ENCODE assay signal across 8 cellular contexts in the genomic region with DNA sequence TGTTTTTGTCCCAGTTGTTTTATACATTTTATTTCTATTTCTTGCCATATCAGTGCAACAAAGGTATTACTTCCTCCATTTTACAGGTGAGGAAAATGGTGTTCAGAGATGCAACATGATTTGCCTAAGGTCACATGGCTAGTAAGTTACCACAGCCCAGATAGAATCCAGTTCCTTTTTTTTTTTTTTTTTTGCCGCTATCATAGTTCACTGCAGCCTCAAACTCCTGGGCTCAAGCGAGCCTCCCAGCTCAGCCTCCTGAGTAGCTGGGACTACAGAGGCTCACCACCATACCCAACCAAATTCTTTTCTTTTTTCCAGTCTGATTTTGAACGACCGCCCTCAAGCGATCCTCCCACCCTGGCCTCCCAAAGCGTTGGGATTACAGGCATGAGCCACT. TPM values are rescaled to one million over a fixed set of nuclear protein-coding genes. Genes with fewer than 3 reads are reported as not detected.
DNase-seq lines count a peak whose midpoint lies in the region; ATAC-seq and TF ChIP-seq lines count a peak whose summit lies in the region.

No MANE protein-coding gene starts in this region.

- H3K9me3 Mint-ChIP-seq in Caco-2 (ENCODE audit: unreplicated experiment) (no peaks in the 10 kb centered on the region), activated B cell treated with CpG ODN at 0.5 μM for 24 hours (no peaks in the 10 kb centered on the region)

- H3K36me3 Mint-ChIP-seq in Caco-2 (ENCODE audit: insufficient read depth, unreplicated experiment), result no peaks in the 10 kb centered on the region
- H3K36me3 Mint-ChIP-seq in activated B cell treated with CpG ODN at 0.5 μM for 24 hours (ENCODE audit: low read depth), result peaks cover 30% of the 10 kb centered on the region

- peaks cover 10% of the 10 kb centered on the region for H3K4me1 ChIP-seq in Caco-2
- peaks cover 19% of the 10 kb centered on the region for H3K4me1 ChIP-seq in mucosa of descending colon (ENCODE audit: low read depth)

- H3K27me3 ChIP-seq in Caco-2 (replicated peaks; ENCODE audit: control insufficient read depth, insufficient read depth, low read length), result no peaks in the 10 kb centered on the region

- H3K27me3 Mint-ChIP-seq in Caco-2 (ENCODE audit: insufficient read depth, unreplicated experiment), result no peaks in the 10 kb centered on the region
- H3K27me3 Mint-ChIP-seq in activated B cell treated with CpG ODN at 0.5 μM for 24 hours, result no peaks in the 10 kb centered on the region

- peak overlapping the region; percentile 84 for H3K4me3 Mint-ChIP-seq in Caco-2 (ENCODE audit: unreplicated experiment)
- peak overlapping the region; percentile 91 for H3K4me3 Mint-ChIP-seq in activated B cell treated with CpG ODN at 0.5 μM for 24 hours

- no peak for DNase-seq in Caco-2
- DNase-seq in activated B cell treated with CpG ODN at 0.5 μM for 24 hours, result no peak
- DNase-seq in mucosa of descending colon, result no peak
- no peak for DNase-seq in activated gamma-delta T cell (lab: John Stamatoyannopoulos, UW)
- no peak for DNase-seq in NCI-H510A (lab: John Stamatoyannopoulos, UW)
- no peak for DNase-seq in activated CD4-positive, alpha-beta T cell treated with anti-CD3 and anti-CD28 coated beads, Interleukin-2, amount 50 U/mL, for 48 hours

- POLR2A ChIA-PET in Caco-2 (lab: Charles Lee), result interaction anchor here (0.6 to 1.6 kb wide), 6 partner anchors 12 to 191 kb away, joined by 3 to 17 read pairs (median 4); a partner anchor contains a TSS
- POLR2A ChIA-PET in activated B cell treated with CpG ODN at 0.5 μM for 24 hours (lab: Charles Lee), result interaction anchor here (0.6 to 7.0 kb wide), 24 partner anchors 10 to 353 kb away, joined by 3 to 222 read pairs (median 6); a partner anchor contains a TSS

- TF ChIP-seq CTCF in Caco-2 (IDR thresholded peaks at IDR 0.05; ENCODE audit: insufficient read depth in 1 of 2, low read depth in 1 of 2, low read length in 1 of 2, severe bottlenecking in 1 of 2, unreplicated experiment in 1 of 2), result no peak
- no peak for TF ChIP-seq CTCF in activated B cell treated with CpG ODN at 0.5 μM for 24 hours (IDR thresholded peaks at IDR 0.05)
- TF ChIP-seq CTCF in mucosa of descending colon (IDR thresholded peaks at IDR 0.05), result no peak

- H3K4me3 ChIP-seq in Caco-2 (ENCODE audit: low read depth, low read length), result peak overlapping the region; percentile 62
- no peak overlapping the region for H3K4me3 ChIP-seq in mucosa of descending colon

- H3K9me3 ChIP-seq in Caco-2, result no peaks in the 10 kb centered on the region
- no peaks in the 10 kb centered on the region for H3K9me3 ChIP-seq in mucosa of descending colon

- ATAC-seq in HG02798 (IDR thresholded peaks at IDR 0.05; ENCODE audit: poor library complexity, unreplicated experiment) (peak; percentile 30), activated B cell treated with CpG ODN at 0.5 μM for 24 hours (ENCODE audit: low read depth) (peak; percentile 54), mucosa of descending colon (peak; percentile 14), GM19463 (IDR thresholded peaks at IDR 0.05; ENCODE audit: unreplicated experiment) (no peak)

- no peak overlapping the region for H3K27ac Mint-ChIP-seq in Caco-2 (ENCODE audit: unreplicated experiment)
- H3K27ac Mint-ChIP-seq in activated B cell treated with CpG ODN at 0.5 μM for 24 hours, result peak overlapping the region; percentile 93

- H3K36me3 ChIP-seq in Caco-2 (ENCODE audit: control insufficient read depth, insufficient read depth, low read length) (no peaks in the 10 kb centered on the region), mucosa of descending colon (ENCODE audit: low read depth) (no peaks in the 10 kb centered on the region)

- H3K4me1 Mint-ChIP-seq in Caco-2 (ENCODE audit: low read depth, unreplicated experiment) (no peaks in the 10 kb centered on the region), activated B cell treated with CpG ODN at 0.5 μM for 24 hours (peaks cover 72% of the 10 kb centered on the region)

- CTCF ChIA-PET in Caco-2 (lab: Charles Lee), result interaction anchor here (0.6 to 1.8 kb wide), 7 partner anchors 10 to 125 kb away, joined by 3 to 9 read pairs (median 5); no protein-coding TSS in a partner anchor
- CTCF ChIA-PET in activated B cell treated with CpG ODN at 0.5 μM for 24 hours (lab: Charles Lee), result interaction anchor here (1.0 to 3.5 kb wide), 7 partner anchors 10 to 59 kb away, joined by 3 to 24 read pairs (median 11); no protein-coding TSS in a partner anchor

- intact Hi-C loops in Caco-2 (cut with micrococcal nuclease; ENCODE audit: unreplicated experiment), result no loop called here
- intact Hi-C loops in activated B cell treated with CpG ODN at 0.5 μM for 24 hours (cut with micrococcal nuclease), result loop anchor here (1.0 to 2.0 kb wide), 4 partner anchors 10 to 28 kb away; no protein-coding TSS in a partner anchor
- intact Hi-C loops in mucosa of descending colon (cut with DNase I, micrococcal nuclease), result no loop called here

- BruUV-seq in Caco-2 (replicated peaks; lab: Mats Ljungman, UMichigan), result no TSS peak

RNA-seq across cellular contexts. Expression of a gene that starts 0.5 kb away (rescaled TPM):
- 5.1 TPM in 2 replicates for total RNA-seq in Caco-2 (2022)
- total RNA-seq in activated B cell treated with CpG ODN at 0.5 μM for 24 hours, result 98.9 and 109 TPM in 2 replicates
- total RNA-seq in mucosa of descending colon, result 100 to 1,000 TPM in 1 of 3 donors, 10 to 100 TPM in 1, 1 to 10 TPM in 1; 8.8 to 190 (median 23.4) TPM

RNA-seq across cellular contexts. Expression of a gene that starts 28.6 kb away (rescaled TPM):
- total RNA-seq in Caco-2 (2022), result 27.6 and 28.0 TPM in 2 replicates
- total RNA-seq in activated B cell treated with CpG ODN at 0.5 μM for 24 hours, result 51.3 and 53.1 TPM in 2 replicates
- total RNA-seq in mucosa of descending colon, result 10 to 100 TPM; 22.0 to 32.1 (median 30.9) TPM
